ENCODE assay signal across 8 cellular contexts in genomic region chr1:100188617-100189016, GRCh38. TPM values are rescaled to one million over a fixed set of nuclear protein-coding genes. Genes with fewer than 3 reads are reported as not detected.
A peak's percentile ranks its signal among the peaks of the same experiment; 100 is the strongest.
DNase-seq lines count a peak whose midpoint lies in the region; ATAC-seq, FAIRE-seq and TF ChIP-seq lines count a peak whose summit lies in the region.

No MANE protein-coding gene starts in this region.

- H3K4me3 ChIP-seq in MM.1S (ENCODE audit: low read length) (no peak overlapping the region), GM12878 (peak overlapping the region; percentile 5; the same call in 1 of the 2 replicates), hepatocyte (no peak overlapping the region), WERI-Rb-1 (ENCODE audit: low read depth, low read length) (no peak overlapping the region), mesendoderm (ENCODE audit: low read length) (no peak overlapping the region), esophagus muscularis mucosa (no peak overlapping the region)

- no peak overlapping the region for H4K5ac ChIP-seq in mesendoderm (ENCODE audit: low read length)

- H2BK15ac ChIP-seq in mesendoderm (replicated peaks; ENCODE audit: low read depth): no peak overlapping the region

- whole genome bisulfite sequencing in GM12878 (ENCODE audit: insufficient coverage, insufficient replicate concordance, low lambda C conversion rate, missing lambda C conversion rate): 22% methylated on average over 3 of the region's 3 CpGs
- WGBS in hepatocyte (ENCODE audit: low lambda C conversion rate, missing lambda C conversion rate): 78% methylated on average over 3 of the region's 3 CpGs
- no CpG with 5 or more reads among the region's 3 CpGs for WGBS in mesendoderm (ENCODE audit: extremely low coverage, insufficient coverage, low lambda C conversion rate)
- 25% methylated on average over 3 of the region's 3 CpGs for WGBS in esophagus muscularis mucosa

- no peaks in the 10 kb centered on the region for H3K79me1 ChIP-seq in mesendoderm (ENCODE audit: low read length)

- CTCF ChIA-PET in GM12878 (lab: Yijun Ruan, JAX): no interaction called here

- TF ChIP-seq EP300 in GM12878 (IDR thresholded peaks at IDR 0.05; ENCODE audit: borderline replicate concordance in 1 of 2, control insufficient read depth in 1 of 2, low read depth in 2 of 2, low read length in 2 of 2) (no peak), esophagus muscularis mucosa (IDR thresholded peaks at IDR 0.05) (no peak)

- H3K56ac ChIP-seq in mesendoderm (ENCODE audit: low read length): no peak overlapping the region

- H3F3A ChIP-seq in MM.1S (ENCODE audit: insufficient read depth, low read length): no peaks in the 10 kb centered on the region

- intact Hi-C loops in GM12878 (cut with micrococcal nuclease; ENCODE audit: unreplicated experiment) (no loop called here), esophagus muscularis mucosa (cut with DNase I) (no loop called here)

- no peaks in the 10 kb centered on the region for H4K20me1 ChIP-seq in MM.1S (ENCODE audit: insufficient read depth, low read length)
- no peaks in the 10 kb centered on the region for H4K20me1 ChIP-seq in GM12878 (ENCODE audit: control insufficient read depth, insufficient read depth)
- no peaks in the 10 kb centered on the region for H4K20me1 ChIP-seq in hepatocyte (ENCODE audit: insufficient read depth, poor library complexity, severe bottlenecking)

- DNase-seq in MM.1S: peak; percentile 8
- peak; percentile 31 for DNase-seq in GM12878 (ENCODE audit: low read depth, low spot score)
- DNase-seq in occipital lobe (lab: John Stamatoyannopoulos, UW): peak; percentile 50
- no peak for DNase-seq in hepatocyte (ENCODE audit: low spot score)
- DNase-seq in WERI-Rb-1: no peak
- DNase-seq in mesendoderm: no peak
- no peak for DNase-seq in esophagus muscularis mucosa (ENCODE audit: extremely low spot score)

- RAD21 ChIA-PET in GM12878 (lab: Charles Lee; ENCODE audit: unreplicated experiment): no interaction called here

- TF ChIP-seq CTCF in MM.1S (IDR thresholded peaks at IDR 0.05; ENCODE audit: low read length) (no peak), GM12878 (IDR thresholded peaks at IDR 0.05 in 2 of 3, conservative IDR thresholded peaks at IDR 0.05 in 1 of 3; ENCODE audit: control insufficient read depth in 2 of 3, extremely low read depth in 1 of 3, insufficient read depth in 1 of 3, low read depth in 3 of 3, low read length in 3 of 3) (no peak), hepatocyte (IDR thresholded peaks at IDR 0.05; ENCODE audit: poor library complexity) (no peak), WERI-Rb-1 (IDR thresholded peaks at IDR 0.05; ENCODE audit: low read depth, low read length) (no peak), esophagus muscularis mucosa (IDR thresholded peaks at IDR 0.05) (no peak)

- POLR2A ChIA-PET in GM12878 (lab: Charles Lee): no interaction called here

- no peaks in the 10 kb centered on the region for H3K4me1 ChIP-seq in MM.1S (ENCODE audit: low read length)
- H3K4me1 ChIP-seq in GM12878 (ENCODE audit: control insufficient read depth, insufficient read depth, low read length): peaks cover 12% of the 10 kb centered on the region
- no peaks in the 10 kb centered on the region for H3K4me1 ChIP-seq in hepatocyte (ENCODE audit: insufficient read depth)
- no peaks in the 10 kb centered on the region for H3K4me1 ChIP-seq in mesendoderm (ENCODE audit: control insufficient read depth, low read depth, low read length)
- peaks cover 9 to 16% (median 15%) of the 10 kb centered on the region in 4 donors for H3K4me1 ChIP-seq in esophagus muscularis mucosa

- H3K27me3 ChIP-seq in MM.1S (replicated peaks; ENCODE audit: insufficient read depth, low read length) (no peaks in the 10 kb centered on the region), GM12878 (replicated peaks in 1 of 2; ENCODE audit: control insufficient read depth in 2 of 2, insufficient read depth in 2 of 2, low read length in 1 of 2) (no peaks in the 10 kb centered on the region), hepatocyte (no peaks in the 10 kb centered on the region), WERI-Rb-1 (ENCODE audit: insufficient read depth, low read depth, severe bottlenecking) (no peaks in the 10 kb centered on the region), mesendoderm (ENCODE audit: insufficient read depth, low read length, poor library complexity) (no peaks in the 10 kb centered on the region), esophagus muscularis mucosa (no peaks in the 10 kb centered on the region)

- ATAC-seq in GM18502 (IDR thresholded peaks at IDR 0.05; ENCODE audit: poor library complexity, unreplicated experiment) (peak; percentile 62), GM12878 (peak; percentile 75)

- H3K4me2 ChIP-seq in MM.1S (ENCODE audit: low read depth, low read length): no peak overlapping the region
- 0 out of 2 replicates have a peak overlapping the region, but pooled peaks have one; percentile 19 for H3K4me2 ChIP-seq in GM12878 (ENCODE audit: control insufficient read depth, insufficient read depth)
- no peak overlapping the region for H3K4me2 ChIP-seq in hepatocyte
- no peak overlapping the region for H3K4me2 ChIP-seq in mesendoderm (ENCODE audit: low read length)

- TF ChIP-seq RAD21 in GM12878 (IDR thresholded peaks at IDR 0.05; ENCODE audit: insufficient read depth, low read depth, low read length): no peak

- H3K9me3 ChIP-seq in MM.1S (replicated peaks; ENCODE audit: insufficient read depth, low read length) (no peaks in the 10 kb centered on the region), GM12878 (replicated peaks; ENCODE audit: control insufficient read depth, insufficient read depth, low read length) (no peaks in the 10 kb centered on the region; the same call in 2 of the 3 replicates), hepatocyte (ENCODE audit: low read depth) (no peaks in the 10 kb centered on the region), WERI-Rb-1 (ENCODE audit: severe bottlenecking) (peaks cover 3% of the 10 kb centered on the region), esophagus muscularis mucosa (no peaks in the 10 kb centered on the region)

- H3K4ac ChIP-seq in mesendoderm (ENCODE audit: low read depth, low read length): no peak overlapping the region

- H3K36me3 ChIP-seq in MM.1S (replicated peaks; ENCODE audit: insufficient read depth, low read length): no peaks in the 10 kb centered on the region
- H3K36me3 ChIP-seq in GM12878 (ENCODE audit: control insufficient read depth in 2 of 2, insufficient read depth in 2 of 2, low read length in 1 of 2): peaks cover 0 to 3% of the 10 kb centered on the region in 2 experiments; a peak in 1 of 4 replicates
- H3K36me3 ChIP-seq in hepatocyte (replicated peaks; ENCODE audit: insufficient read depth, low read depth): no peaks in the 10 kb centered on the region
- no peaks in the 10 kb centered on the region for H3K36me3 ChIP-seq in WERI-Rb-1
- no peaks in the 10 kb centered on the region for H3K36me3 ChIP-seq in mesendoderm (ENCODE audit: control insufficient read depth, insufficient read depth, low read length)
- peaks cover 0 to 25% (median 2%) of the 10 kb centered on the region in 4 donors for H3K36me3 ChIP-seq in esophagus muscularis mucosa

- H2BK120ac ChIP-seq in mesendoderm (ENCODE audit: low read depth, low read length): no peak overlapping the region

- H3K9ac ChIP-seq in MM.1S (ENCODE audit: low read length) (no peak overlapping the region), GM12878 (ENCODE audit: control insufficient read depth, insufficient read depth, low read length) (no peak overlapping the region), mesendoderm (ENCODE audit: low read length) (no peak overlapping the region)

- in situ Hi-C loops in GM12878 (cut with MboI): no loop called here

- H3K27ac ChIP-seq in MM.1S (ENCODE audit: low read length) (no peak overlapping the region), GM12878 (ENCODE audit: control insufficient read depth, insufficient read depth) (no peak overlapping the region), hepatocyte (no peak overlapping the region), WERI-Rb-1 (no peak overlapping the region), mesendoderm (ENCODE audit: low read depth, low read length) (no peak overlapping the region), esophagus muscularis mucosa (replicated peaks in 1 of 4) (no peak overlapping the region)

- H3K9me2 ChIP-seq in MM.1S (replicated peaks; ENCODE audit: insufficient read depth, low read length) (no peaks in the 10 kb centered on the region), hepatocyte (replicated peaks; ENCODE audit: insufficient read depth) (no peaks in the 10 kb centered on the region)

- SMC1A ChIA-PET in GM12878 (lab: Charles Lee; ENCODE audit: uncharacterized antibody, unreplicated experiment): interaction anchor here (0.5 to 1.1 kb wide), 2 partner anchors 17 to 19 kb away, joined by 3 read pairs; no protein-coding TSS in a partner anchor

- no peak overlapping the region for H3K18ac ChIP-seq in mesendoderm (ENCODE audit: low read length)

- TF ChIP-seq POLR2A in GM12878 (IDR thresholded peaks at IDR 0.05; ENCODE audit: low read depth, low read length) (no peak), esophagus muscularis mucosa (IDR thresholded peaks at IDR 0.05; ENCODE audit: low read depth) (no peak)

- no peak overlapping the region for H3K23ac ChIP-seq in mesendoderm (ENCODE audit: low read length)

- H2AFZ ChIP-seq in MM.1S (ENCODE audit: low read length) (no peak overlapping the region), GM12878 (ENCODE audit: control insufficient read depth, low read depth, low read length) (no peak overlapping the region), hepatocyte (no peak overlapping the region)

- H3K79me2 ChIP-seq in MM.1S (ENCODE audit: low read length) (no peaks in the 10 kb centered on the region), GM12878 (ENCODE audit: control insufficient read depth, insufficient read depth, low read length) (no peaks in the 10 kb centered on the region), hepatocyte (no peaks in the 10 kb centered on the region), mesendoderm (ENCODE audit: control insufficient read depth, insufficient read depth, low read length) (no peaks in the 10 kb centered on the region)

- H2AK5ac ChIP-seq in mesendoderm (ENCODE audit: low read length): no peak overlapping the region

- no TSS peak for BruUV-seq in GM12878 (replicated peaks; lab: Mats Ljungman, UMichigan)

- FAIRE-seq in GM12878 (lab: Jason Lieb, UNC): no peak

- no peak overlapping the region for H2BK5ac ChIP-seq in mesendoderm (ENCODE audit: low read length)

- H4K8ac ChIP-seq in mesendoderm (ENCODE audit: low read depth, low read length): no peak overlapping the region

RNA-seq across cellular contexts. Expression of gene LRRC39, which starts 10.6 kb away (rescaled TPM):
- total RNA-seq in GM12878 (2013; cell fraction: nucleolus; rRNA removed): 0.84 and 0.91 TPM in 2 replicates
- total RNA-seq in GM12878 (2014; rRNA removed) (0.33 and 0.51 TPM in 2 replicates), GM12878 (2014; rRNA removed; fragmentation: Illumina TruSeq; extraction: Trizol) (0.76 and 0.88 TPM in 2 replicates), GM12878 (2021) (0.13 and 0.23 TPM in 2 replicates), occipital lobe (8.0 TPM), hepatocyte (0.68 and 1.2 TPM in 2 replicates), esophagus muscularis mucosa (under 1 TPM; 0.50 to 0.97 (median 0.85) TPM)
- 0.87 TPM for polyA plus RNA-seq in GM12878 (2011; ENCODE audit: low read depth)
- polyA plus RNA-seq in GM12878 (2011; rRNA removed) (0.95 and 1.9 TPM in 2 replicates), GM12878 (2014; fragmentation: Illumina TruSeq; extraction: Trizol) (1.0 and 1.3 TPM in 2 replicates), GM12878 (2014; fragmentation: Nextera tagmentation; extraction: Ambion mirVana) (under 1 TPM; 0.35 to 0.62 TPM), GM12878 (2014; rRNA removed) (1.1 TPM in 2 replicates), GM12878 (2016; fragmentation: Nextera tagmentation; extraction: Ambion mirVana) (under 1 TPM; 0.39 to 0.50 TPM), hepatocyte (0.88 and 1.1 TPM in 2 replicates)
- 0.27 and 0.48 TPM in 2 replicates for polyA plus RNA-seq in GM12878 (2011; cell fraction: cytosol; rRNA removed)
- 1.9 and 2.6 TPM in 2 replicates for polyA plus RNA-seq in GM12878 (2011; cell fraction: nucleus; rRNA removed)
- polyA plus RNA-seq in GM12878 (2012): 0.56 and 0.69 TPM in 2 replicates
- polyA minus RNA-seq in GM12878 (2011; rRNA and poly(A)+ RNA removed): 0.21 and 0.29 TPM in 2 replicates
- polyA minus RNA-seq in GM12878 (2011; cell fraction: cytosol; rRNA and poly(A)+ RNA removed): not detected in 2 replicates
- polyA minus RNA-seq in GM12878 (2011; cell fraction: nucleus; rRNA and poly(A)+ RNA removed): 0.36 TPM in 1 of 2 replicates, not detected in the other
- polyA plus RNA-seq in mesendoderm (2013, experiment 1 of 2): 0.17 TPM
- 0.11 TPM for polyA plus RNA-seq in mesendoderm (2013, experiment 2 of 2)

RNA-seq across cellular contexts. Expression of gene TRMT13, which starts 55.7 kb away (rescaled TPM):
- 79.1 and 97.4 TPM in 2 replicates for total RNA-seq in GM12878 (2013; cell fraction: nucleolus; rRNA removed)
- total RNA-seq in GM12878 (2014; rRNA removed): 13.7 and 20.8 TPM in 2 replicates
- total RNA-seq in GM12878 (2014; rRNA removed; fragmentation: Illumina TruSeq; extraction: Trizol): 21.1 and 21.6 TPM in 2 replicates
- total RNA-seq in GM12878 (2021): 13.9 and 16.9 TPM in 2 replicates
- polyA plus RNA-seq in GM12878 (2011; ENCODE audit: low read depth): 3.1 TPM
- polyA plus RNA-seq in GM12878 (2011; rRNA removed): 25.1 and 43.8 TPM in 2 replicates
- polyA plus RNA-seq in GM12878 (2011; cell fraction: cytosol; rRNA removed): 4.9 and 6.2 TPM in 2 replicates
- 40.5 and 42.3 TPM in 2 replicates for polyA plus RNA-seq in GM12878 (2011; cell fraction: nucleus; rRNA removed)
- polyA plus RNA-seq in GM12878 (2012): 7.2 and 10.6 TPM in 2 replicates
- polyA plus RNA-seq in GM12878 (2014; fragmentation: Illumina TruSeq; extraction: Trizol): 26.6 and 36.5 TPM in 2 replicates
- 10 to 100 TPM; 17.1 to 22.3 TPM for polyA plus RNA-seq in GM12878 (2014; fragmentation: Nextera tagmentation; extraction: Ambion mirVana)
- polyA plus RNA-seq in GM12878 (2014; rRNA removed): 15.0 and 24.4 TPM in 2 replicates
- 10 to 100 TPM; 18.9 to 23.3 TPM for polyA plus RNA-seq in GM12878 (2016; fragmentation: Nextera tagmentation; extraction: Ambion mirVana)
- 5.1 and 9.0 TPM in 2 replicates for polyA minus RNA-seq in GM12878 (2011; rRNA and poly(A)+ RNA removed)
- 6.1 and 6.4 TPM in 2 replicates for polyA minus RNA-seq in GM12878 (2011; cell fraction: cytosol; rRNA and poly(A)+ RNA removed)
- 10.6 and 14.3 TPM in 2 replicates for polyA minus RNA-seq in GM12878 (2011; cell fraction: nucleus; rRNA and poly(A)+ RNA removed)
- 33.8 TPM for total RNA-seq in occipital lobe
- total RNA-seq in hepatocyte: 13.7 and 18.8 TPM in 2 replicates
- polyA plus RNA-seq in hepatocyte: 8.9 and 9.6 TPM in 2 replicates
- 12.7 TPM for polyA plus RNA-seq in mesendoderm (2013, experiment 1 of 2)
- polyA plus RNA-seq in mesendoderm (2013, experiment 2 of 2): 12.4 TPM
- total RNA-seq in esophagus muscularis mucosa: 10 to 100 TPM in 2 of 4 donors, 1 to 10 TPM in 2; 6.2 to 25.7 (median 9.3) TPM

RNA-seq across cellular contexts. Expression of gene SASS6, which starts 55.9 kb away (rescaled TPM):
- total RNA-seq in GM12878 (2013; cell fraction: nucleolus; rRNA removed): 20.8 and 22.8 TPM in 2 replicates
- total RNA-seq in GM12878 (2014; rRNA removed): 8.8 and 12.6 TPM in 2 replicates
- total RNA-seq in GM12878 (2014; rRNA removed; fragmentation: Illumina TruSeq; extraction: Trizol): 17.9 and 18.5 TPM in 2 replicates
- total RNA-seq in GM12878 (2021): 9.7 and 11.1 TPM in 2 replicates
- polyA plus RNA-seq in GM12878 (2011; ENCODE audit: low read depth): 3.1 TPM
- 7.0 and 11.1 TPM in 2 replicates for polyA plus RNA-seq in GM12878 (2011; rRNA removed)
- polyA plus RNA-seq in GM12878 (2011; cell fraction: cytosol; rRNA removed): 1.5 and 1.9 TPM in 2 replicates
- polyA plus RNA-seq in GM12878 (2011; cell fraction: nucleus; rRNA removed): 6.6 and 7.8 TPM in 2 replicates
- polyA plus RNA-seq in GM12878 (2012): 5.5 and 6.8 TPM in 2 replicates
- 17.1 and 21.0 TPM in 2 replicates for polyA plus RNA-seq in GM12878 (2014; fragmentation: Illumina TruSeq; extraction: Trizol)
- 10 to 100 TPM in 1 of 2 experiments, 1 to 10 TPM in 1; 8.2 to 10.7 TPM for polyA plus RNA-seq in GM12878 (2014; fragmentation: Nextera tagmentation; extraction: Ambion mirVana)
- polyA plus RNA-seq in GM12878 (2014; rRNA removed): 6.6 and 6.7 TPM in 2 replicates
- 10 to 100 TPM; 11.2 to 11.9 TPM for polyA plus RNA-seq in GM12878 (2016; fragmentation: Nextera tagmentation; extraction: Ambion mirVana)
- polyA minus RNA-seq in GM12878 (2011; rRNA and poly(A)+ RNA removed): 2.4 and 3.1 TPM in 2 replicates
- polyA minus RNA-seq in GM12878 (2011; cell fraction: cytosol; rRNA and poly(A)+ RNA removed): 1.7 and 2.7 TPM in 2 replicates
- polyA minus RNA-seq in GM12878 (2011; cell fraction: nucleus; rRNA and poly(A)+ RNA removed): 2.9 and 3.9 TPM in 2 replicates
- total RNA-seq in occipital lobe: 4.7 TPM
- 4.5 and 7.5 TPM in 2 replicates for total RNA-seq in hepatocyte
- 1.9 and 2.7 TPM in 2 replicates for polyA plus RNA-seq in hepatocyte
- 7.5 TPM for polyA plus RNA-seq in mesendoderm (2013, experiment 1 of 2)
- polyA plus RNA-seq in mesendoderm (2013, experiment 2 of 2): 8.2 TPM
- 1 to 10 TPM; 1.2 to 3.0 (median 2.4) TPM for total RNA-seq in esophagus muscularis mucosa

Comparison
In these comparisons a context has a peak if more than half of its experiments do, and no peak if none do; other contexts are left out.
1. DNase-seq: peak in MM.1S (single experiment), GM12878 (single experiment) and occipital lobe (single experiment); none in hepatocyte (single experiment), WERI-Rb-1 (single experiment), mesendoderm (single experiment) and esophagus muscularis mucosa (single experiment).